Comparison of ENCODE assay signal across 10 cellular contexts in genomic region chr20:36504295-36504694, GRCh38.
"Had no signal": no experiment of that assay in that cellular context is flagged by ENCODE, and none has a peak within 500 bp of the region (broad histone marks: within the 10 kb centered on the region; RNA-seq: fewer than 3 reads in every experiment).

No MANE protein-coding gene starts in this region.

- H3K27me3 Mint-ChIP-seq: activated B cell treated with CpG ODN at 0.5 μM for 24 hours; activated CD4-positive, alpha-beta T cell treated with anti-CD3 and anti-CD28 coated beads, Interleukin-2, amount 10 ng/mL, durations not matched to agents 24 days and 14 days had no signal

- H3K4me3 ChIP-seq: skin epidermis, stomach, thoracic aorta had no signal

- H3K9me3 ChIP-seq: stomach, thoracic aorta had no signal

- H3K27me3 ChIP-seq: stomach had no signal

- H3K4me3 Mint-ChIP-seq: activated B cell treated with CpG ODN at 0.5 μM for 24 hours; activated CD4-positive, alpha-beta T cell treated with anti-CD3 and anti-CD28 coated beads, Interleukin-2, amount 10 ng/mL, durations not matched to agents 24 days and 14 days; T-helper 1 cell treated with Interleukin-12 subunit alpha and Interleukin-12 subunit beta and Interleukin-4 antibody, amounts not matched to agents 30 μg/mL and 1 μg/mL, for 36 hours had no signal

- ATAC-seq: activated naive CD4-positive, alpha-beta T cell treated with anti-CD3 and anti-CD28 coated beads, Interleukin-2, amount 50 U/mL, for 72 hours had no signal

- H3K27ac Mint-ChIP-seq: activated B cell treated with CpG ODN at 0.5 μM for 24 hours; activated CD4-positive, alpha-beta T cell treated with anti-CD3 and anti-CD28 coated beads, Interleukin-2, amount 10 ng/mL, durations not matched to agents 24 days and 14 days; activated naive CD4-positive, alpha-beta T cell treated with anti-CD3 and anti-CD28 coated beads, Interleukin-2, amount 50 U/mL, for 72 hours; T-helper 1 cell treated with Interleukin-12 subunit alpha and Interleukin-12 subunit beta and Interleukin-4 antibody, amounts not matched to agents 30 μg/mL and 1 μg/mL, for 36 hours had no signal

- H3K27ac ChIP-seq: skin epidermis, stomach had no signal

- H3K9me3 Mint-ChIP-seq: activated B cell treated with CpG ODN at 0.5 μM for 24 hours; activated CD4-positive, alpha-beta T cell treated with anti-CD3 and anti-CD28 coated beads, Interleukin-2, amount 10 ng/mL, durations not matched to agents 24 days and 14 days; activated naive CD4-positive, alpha-beta T cell treated with anti-CD3 and anti-CD28 coated beads, Interleukin-2, amount 50 U/mL, for 72 hours; T-helper 1 cell treated with Interleukin-12 subunit alpha and Interleukin-12 subunit beta and Interleukin-4 antibody, amounts not matched to agents 30 μg/mL and 1 μg/mL, for 36 hours had no signal

- DNase-seq: activated B cell treated with CpG ODN at 0.5 μM for 24 hours; activated CD4-positive, alpha-beta T cell treated with anti-CD3 and anti-CD28 coated beads, Interleukin-2, amount 10 ng/mL, durations not matched to agents 24 days and 14 days; activated effector memory CD4-positive, alpha-beta T cell treated with Interleukin-2 at 50 U/mL for 16 hours; hypothalamus; midbrain; stomach had no signal
